Comparison of ENCODE assay signal across 31 cellular contexts in genomic region chr11:15806217-15806616, GRCh38.
"Had no signal": no experiment of that assay in that cellular context is flagged by ENCODE, and none has a peak within 500 bp of the region (broad histone marks: within the 10 kb centered on the region; RNA-seq: fewer than 3 reads in every experiment).

No MANE protein-coding gene starts in this region.

- H3K9me3 Mint-ChIP-seq: activated CD4-positive, alpha-beta T cell treated with anti-CD3 and anti-CD28 coated beads, Interleukin-2, amount 10 ng/mL, durations not matched to agents 7 days and 5 days; activated CD8-positive, alpha-beta T cell treated with anti-CD3 and anti-CD28 coated beads for 36 hours; activated T-cell treated with anti-CD3 and anti-CD28 coated beads, Interleukin-2, amount 50 U/mL, for 4 hours; activated T-helper 17 cell treated with anti-CD3 and anti-CD28 coated beads, Interleukin-2, amount 50 U/mL, for 72 hours; dendritic cell treated with granulocyte-macrophage colony-stimulating factor and Interleukin-4, amounts not matched to agents 40 ng/mL and 50 ng/mL, for 4 days had no signal

- DNase-seq: activated CD4-positive, alpha-beta T cell treated with anti-CD3 and anti-CD28 coated beads for 36 hours; activated CD4-positive, alpha-beta T cell treated with anti-CD3 and anti-CD28 coated beads, Interleukin-2, amount 10 ng/mL, durations not matched to agents 7 days and 5 days; activated CD4-positive, alpha-beta T cell treated with anti-CD3 and anti-CD28 coated beads, Interleukin-2, amount 50 U/mL, for 48 hours; activated CD4-positive, CD25-positive, alpha-beta regulatory T cell; activated CD4-positive, CD25-positive, alpha-beta regulatory T cell treated with anti-CD3 and anti-CD28 coated beads, Interleukin-2, amount 50 U/mL, for 72 hours; activated CD8-positive, alpha-beta memory T cell treated with anti-CD3 and anti-CD28 coated beads for 24 hours; activated CD8-positive, alpha-beta T cell treated with anti-CD3 and anti-CD28 coated beads for 36 hours; activated effector memory CD4-positive, alpha-beta T cell treated with Interleukin-2 at 50 U/mL for 16 hours; activated gamma-delta T cell treated with Interleukin-2 at 50 U/mL for 16 hours; activated naive CD4-positive, alpha-beta T cell treated with anti-CD3 and anti-CD28 coated beads, Interleukin-2, amount 50 U/mL, for 16 hours; activated naive CD4-positive, alpha-beta T cell treated with Interleukin-2 at 50 U/mL for 16 hours; activated T-cell treated with anti-CD3 and anti-CD28 coated beads, Interleukin-2, amount 50 U/mL, for 4 hours; amniotic stem cell; anterior cingulate cortex; brain microvascular endothelial cell; dorsolateral prefrontal cortex; effector CD4-positive, alpha-beta T cell; effector memory CD8-positive, alpha-beta T cell; erythroblast; esophagus squamous epithelium; foreskin fibroblast; head of caudate nucleus; T-helper 1 cell; T-helper 17 cell; T1000 had no signal

- H3K36me3 Mint-ChIP-seq: activated naive CD8-positive, alpha-beta T cell had no signal

- H3K27me3 Mint-ChIP-seq: activated CD4-positive, alpha-beta T cell treated with anti-CD3 and anti-CD28 coated beads for 36 hours; activated CD4-positive, alpha-beta T cell treated with anti-CD3 and anti-CD28 coated beads, Interleukin-2, amount 10 ng/mL, durations not matched to agents 7 days and 5 days; activated T-helper 17 cell treated with anti-CD3 and anti-CD28 coated beads, Interleukin-2, amount 50 U/mL, for 72 hours; central memory CD8-positive, alpha-beta T cell; dendritic cell treated with granulocyte-macrophage colony-stimulating factor and Interleukin-4, amounts not matched to agents 40 ng/mL and 50 ng/mL, for 4 days; effector memory CD8-positive, alpha-beta T cell; T-helper 17 cell had no signal

- H3K4me1 Mint-ChIP-seq: activated CD4-positive, alpha-beta T cell treated with anti-CD3 and anti-CD28 coated beads, Interleukin-2, amount 10 ng/mL, durations not matched to agents 7 days and 5 days; central memory CD8-positive, alpha-beta T cell; T-helper 17 cell had no signal

- H3K4me3 ChIP-seq: coronary artery, dorsolateral prefrontal cortex, esophagus squamous epithelium had no signal

- H3K27ac Mint-ChIP-seq: activated CD4-positive, alpha-beta T cell treated with anti-CD3 and anti-CD28 coated beads for 36 hours; activated CD4-positive, alpha-beta T cell treated with anti-CD3 and anti-CD28 coated beads, Interleukin-2, amount 10 ng/mL, durations not matched to agents 7 days and 5 days; activated CD8-positive, alpha-beta T cell treated with anti-CD3 and anti-CD28 coated beads for 36 hours; activated naive CD8-positive, alpha-beta T cell; activated T-helper 17 cell treated with anti-CD3 and anti-CD28 coated beads, Interleukin-2, amount 50 U/mL, for 72 hours; dendritic cell treated with granulocyte-macrophage colony-stimulating factor and Interleukin-4, amounts not matched to agents 40 ng/mL and 50 ng/mL, for 4 days; effector memory CD8-positive, alpha-beta T cell; T-helper 17 cell; T-helper 2 cell treated with Interferon-gamma antibody and Interleukin-4, amounts not matched to agents 5 μg/mL and 100 μg/mL, for 36 hours had no signal

- H3K4me3 Mint-ChIP-seq: activated CD4-positive, alpha-beta T cell treated with anti-CD3 and anti-CD28 coated beads for 36 hours; activated CD4-positive, alpha-beta T cell treated with anti-CD3 and anti-CD28 coated beads, Interleukin-2, amount 10 ng/mL, durations not matched to agents 7 days and 5 days; activated CD8-positive, alpha-beta T cell treated with anti-CD3 and anti-CD28 coated beads for 36 hours; activated naive CD8-positive, alpha-beta T cell; activated T-cell treated with anti-CD3 and anti-CD28 coated beads, Interleukin-2, amount 50 U/mL, for 4 hours; activated T-helper 17 cell treated with anti-CD3 and anti-CD28 coated beads, Interleukin-2, amount 50 U/mL, for 72 hours; central memory CD8-positive, alpha-beta T cell; dendritic cell treated with granulocyte-macrophage colony-stimulating factor and Interleukin-4, amounts not matched to agents 40 ng/mL and 50 ng/mL, for 4 days; effector memory CD8-positive, alpha-beta T cell; T-helper 17 cell; T-helper 2 cell treated with Interferon-gamma antibody and Interleukin-4, amounts not matched to agents 5 μg/mL and 100 μg/mL, for 36 hours had no signal
